ENCODE assay signal across 8 cellular contexts in the genomic region with DNA sequence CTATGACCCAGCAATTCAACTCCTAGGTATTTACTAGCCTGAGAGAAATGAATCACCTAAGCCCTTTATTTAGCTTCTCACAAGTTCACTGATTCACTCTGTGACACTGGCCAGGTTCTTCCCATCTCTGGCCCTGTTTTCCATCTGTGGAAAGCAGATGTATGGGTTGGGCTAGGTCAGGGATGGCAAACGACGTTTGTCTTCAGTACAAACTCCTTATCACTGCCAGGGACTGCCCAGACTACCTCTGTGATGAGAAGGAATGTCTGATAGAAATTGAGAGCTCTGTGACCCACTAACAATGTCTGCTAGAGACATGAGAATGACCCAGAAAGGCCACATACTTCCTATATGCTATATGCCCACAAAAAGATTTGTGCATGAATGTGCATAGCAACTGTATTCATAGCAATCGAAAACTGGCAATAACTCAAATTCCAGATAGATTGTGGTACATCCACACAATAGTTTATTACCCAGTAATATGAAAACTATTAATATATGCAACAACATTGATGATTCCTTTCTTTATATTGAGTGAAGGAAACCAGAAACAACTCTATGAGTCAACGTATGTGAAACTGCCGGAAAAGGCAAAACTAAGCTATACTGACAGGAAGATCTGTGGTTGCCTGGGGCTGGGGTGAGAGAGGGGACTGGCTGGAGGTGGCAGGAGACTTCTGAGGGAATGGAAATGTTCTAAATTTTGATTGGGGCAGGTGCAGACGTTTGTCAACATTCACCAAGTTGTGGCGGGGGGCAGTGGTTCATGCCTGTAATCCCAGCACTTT. TPM values are rescaled to one million over a fixed set of nuclear protein-coding genes. Genes with fewer than 3 reads are reported as not detected.
DNase-seq lines count a peak whose midpoint lies in the region; ATAC-seq and TF ChIP-seq lines count a peak whose summit lies in the region.

No MANE protein-coding gene starts in this region.

- no peaks in the 10 kb centered on the region for H3K9me3 ChIP-seq in WERI-Rb-1 (ENCODE audit: severe bottlenecking)

- H3K4me3 ChIP-seq in fibroblast of pulmonary artery (replicated peaks; ENCODE audit: low read depth, low read length): no peak overlapping the region
- H3K4me3 ChIP-seq in WERI-Rb-1 (ENCODE audit: low read depth, low read length): no peak overlapping the region

- no peaks in the 10 kb centered on the region for H3K27me3 ChIP-seq in WERI-Rb-1 (ENCODE audit: insufficient read depth, low read depth, severe bottlenecking)

- peak overlapping the region; percentile 97 for H3K27ac Mint-ChIP-seq in activated CD4-positive, alpha-beta memory T cell treated with anti-CD3 and anti-CD28 coated beads for 36 hours
- H3K27ac Mint-ChIP-seq in stimulated activated effector memory CD8-positive, alpha-beta T cell treated with anti-CD3 and anti-CD28 coated beads, Interleukin-12 subunit alpha, Interleukin-12 subunit beta, amount 100 ng/mL, for 72 hours: peak overlapping the region; percentile 92

- POLR2A ChIA-PET in activated CD4-positive, alpha-beta memory T cell treated with anti-CD3 and anti-CD28 coated beads for 36 hours (lab: Charles Lee): interaction anchor here (0.6 to 3.2 kb wide), 11 partner anchors 8 to 331 kb away, joined by 3 to 32 read pairs (median 4); a partner anchor contains a TSS

- TF ChIP-seq CTCF in fibroblast of pulmonary artery (IDR thresholded peaks at IDR 0.05; ENCODE audit: low read length, missing control alignments) (no peak), WERI-Rb-1 (IDR thresholded peaks at IDR 0.05; ENCODE audit: low read depth, low read length) (no peak)

- no peaks in the 10 kb centered on the region for H3K9me3 Mint-ChIP-seq in activated CD4-positive, alpha-beta memory T cell treated with anti-CD3 and anti-CD28 coated beads for 36 hours
- H3K9me3 Mint-ChIP-seq in stimulated activated effector memory CD8-positive, alpha-beta T cell treated with anti-CD3 and anti-CD28 coated beads, Interleukin-12 subunit alpha, Interleukin-12 subunit beta, amount 100 ng/mL, for 72 hours: no peaks in the 10 kb centered on the region

- H3K27me3 Mint-ChIP-seq in activated CD4-positive, alpha-beta memory T cell treated with anti-CD3 and anti-CD28 coated beads for 36 hours: no peaks in the 10 kb centered on the region

- intact Hi-C loops in activated CD4-positive, alpha-beta memory T cell treated with anti-CD3 and anti-CD28 coated beads for 36 hours (cut with micrococcal nuclease): loop anchor here (1.0 to 10.0 kb wide), 4 partner anchors 8 to 683 kb away; no protein-coding TSS in a partner anchor

- peak overlapping the region; percentile 43 for H3K4me3 Mint-ChIP-seq in activated CD4-positive, alpha-beta memory T cell treated with anti-CD3 and anti-CD28 coated beads for 36 hours
- H3K4me3 Mint-ChIP-seq in stimulated activated effector memory CD8-positive, alpha-beta T cell treated with anti-CD3 and anti-CD28 coated beads, Interleukin-12 subunit alpha, Interleukin-12 subunit beta, amount 100 ng/mL, for 72 hours: peak overlapping the region; percentile 28

- H3K4me1 Mint-ChIP-seq in activated CD4-positive, alpha-beta memory T cell treated with anti-CD3 and anti-CD28 coated beads for 36 hours (ENCODE audit: low read depth): peaks cover 86% of the 10 kb centered on the region
- H3K4me1 Mint-ChIP-seq in stimulated activated effector memory CD8-positive, alpha-beta T cell treated with anti-CD3 and anti-CD28 coated beads, Interleukin-12 subunit alpha, Interleukin-12 subunit beta, amount 100 ng/mL, for 72 hours: peaks cover 68% of the 10 kb centered on the region

- H3K27ac ChIP-seq in WERI-Rb-1: no peak overlapping the region

- CTCF ChIA-PET in activated CD4-positive, alpha-beta memory T cell treated with anti-CD3 and anti-CD28 coated beads for 36 hours (lab: Charles Lee): interaction anchor here (0.5 to 2.5 kb wide), 7 partner anchors 11 to 136 kb away, joined by 3 to 9 read pairs (median 4); a partner anchor contains a TSS

- DNase-seq in GM04503 (ENCODE audit: low read depth): peak; percentile 31
- DNase-seq in activated CD4-positive, alpha-beta memory T cell treated with anti-CD3 and anti-CD28 coated beads for 36 hours: peak; percentile 87
- peak; percentile 54 for DNase-seq in fibroblast of pulmonary artery (ENCODE audit: low read depth)
- DNase-seq in stimulated activated effector memory CD8-positive, alpha-beta T cell treated with anti-CD3 and anti-CD28 coated beads, Interleukin-12 subunit alpha, Interleukin-12 subunit beta, amount 100 ng/mL, for 72 hours (ENCODE audit: low spot score in 2 of 2): peak in 1 of 2 donors; percentile 80
- no peak for DNase-seq in WERI-Rb-1
- DNase-seq in midbrain (lab: John Stamatoyannopoulos, UW): no peak

- no peaks in the 10 kb centered on the region for H3K36me3 ChIP-seq in WERI-Rb-1

- peaks cover 2% of the 10 kb centered on the region for H3K36me3 Mint-ChIP-seq in activated CD4-positive, alpha-beta memory T cell treated with anti-CD3 and anti-CD28 coated beads for 36 hours
- H3K36me3 Mint-ChIP-seq in stimulated activated effector memory CD8-positive, alpha-beta T cell treated with anti-CD3 and anti-CD28 coated beads, Interleukin-12 subunit alpha, Interleukin-12 subunit beta, amount 100 ng/mL, for 72 hours: peaks cover 16% of the 10 kb centered on the region

- ATAC-seq in HG03442 (IDR thresholded peaks at IDR 0.05; ENCODE audit: unreplicated experiment) (peak; percentile 38), HG02763 (IDR thresholded peaks at IDR 0.05; ENCODE audit: unreplicated experiment) (no peak)
- peak; percentile 75 for ATAC-seq in stimulated activated effector memory CD8-positive, alpha-beta T cell treated with anti-CD3 and anti-CD28 coated beads, Interleukin-12 subunit alpha, Interleukin-12 subunit beta, amount 100 ng/mL, for 72 hours

RNA-seq across cellular contexts. Expression of a gene that starts 32.0 kb away (rescaled TPM):
- total RNA-seq in activated CD4-positive, alpha-beta memory T cell treated with anti-CD3 and anti-CD28 coated beads for 36 hours: 100 to 1,000 TPM; 107 to 111 TPM

RNA-seq across cellular contexts. Expression of a gene that starts 44.7 kb away (rescaled TPM):
- total RNA-seq in activated CD4-positive, alpha-beta memory T cell treated with anti-CD3 and anti-CD28 coated beads for 36 hours: under 1 TPM; 0.65 to 0.93 TPM

Comparison
In these comparisons a context has a peak if more than half of its experiments do, and no peak if none do; other contexts are left out.
1. DNase-seq: peak in GM04503 (single experiment), activated CD4-positive, alpha-beta memory T cell treated with anti-CD3 and anti-CD28 coated beads for 36 hours (single experiment) and fibroblast of pulmonary artery (single experiment); none in WERI-Rb-1 (single experiment) and midbrain (single experiment).